25 cellular contexts compared by ENCODE assay signal in genomic region chr12:3933819-3934192, GRCh38.
DNase-seq lines count a peak whose midpoint lies in the region; ATAC-seq and TF ChIP-seq lines count a peak whose summit lies in the region.
"Had no signal": no experiment of that assay in that cellular context is flagged by ENCODE, and none has a peak within 500 bp of the region (broad histone marks: within the 10 kb centered on the region; RNA-seq: fewer than 3 reads in every experiment).

No MANE protein-coding gene starts in this region.

- H3K4me1 ChIP-seq in CD8-positive, alpha-beta T cell (ENCODE audit: insufficient read depth, low read length), result peaks cover 31% of the 10 kb centered on the region
- H3K4me1 ChIP-seq: A549, Peyer's patch, vagina had no signal

- no peaks in the 10 kb centered on the region for H3K9me3 ChIP-seq in CD8-positive, alpha-beta T cell (ENCODE audit: low read length)
- H3K9me3 ChIP-seq: A549, MG63, Peyer's patch, testis, vagina had no signal

- intact Hi-C loops in CD8-positive, alpha-beta T cell (cut with DNase I, micrococcal nuclease), result loop anchor here in 1 of 2 experiments (2.0 to 5.0 kb wide), 2 partner anchors 29 to 37 kb away; no protein-coding TSS in a partner anchor
- intact Hi-C loops in activated T-helper 1 cell treated with anti-CD3 and anti-CD28 coated beads, Interleukin-12 subunit alpha, Interleukin-12 subunit beta, Interleukin-2, Interleukin-4 antibody, amounts not matched to agents 30 ng/mL and 10 ng/mL and 1 ng/mL, durations not matched to agents 14 hours and 24 hours and 36 hours (cut with micrococcal nuclease), result loop anchor here (2.0 kb wide), 1 partner anchor 39 kb away; no protein-coding TSS in a partner anchor

- no peak for TF ChIP-seq CTCF in CD8-positive, alpha-beta T cell (IDR thresholded peaks at IDR 0.05)
- no peak for TF ChIP-seq CTCF in nephron (IDR thresholded peaks at IDR 0.05; ENCODE audit: unreplicated experiment in 3 of 3)

- H3K36me3 Mint-ChIP-seq in activated CD4-positive, alpha-beta T cell treated with anti-CD3 and anti-CD28 coated beads, Interleukin-2, amount 10 ng/mL, durations not matched to agents 7 days and 5 days (ENCODE audit: low read depth), result peaks cover 12% of the 10 kb centered on the region
- no peaks in the 10 kb centered on the region for H3K36me3 Mint-ChIP-seq in CD8-positive, alpha-beta T cell
- no peaks in the 10 kb centered on the region for H3K36me3 Mint-ChIP-seq in activated T-helper 1 cell treated with anti-CD3 and anti-CD28 coated beads, Interleukin-12 subunit alpha, Interleukin-12 subunit beta, Interleukin-2, Interleukin-4 antibody, amounts not matched to agents 30 ng/mL and 10 ng/mL and 1 ng/mL, durations not matched to agents 14 hours and 24 hours and 36 hours (ENCODE audit: low read depth)
- no peaks in the 10 kb centered on the region for H3K36me3 Mint-ChIP-seq in nephron (ENCODE audit: low read depth)
- H3K36me3 Mint-ChIP-seq: stimulated activated naive B cell treated with anti-CD40 and anti-IgM and Interleukin-4, amounts not matched to agents 10 μg/mL and 1 μg/mL and 100 μg/mL, for 72 hours had no signal

- no peak for DNase-seq in activated CD4-positive, alpha-beta T cell treated with anti-CD3 and anti-CD28 coated beads, Interleukin-2, amount 10 ng/mL, durations not matched to agents 7 days and 5 days
- no peak for DNase-seq in activated CD4-positive, alpha-beta T cell treated with anti-CD3 and anti-CD28 coated beads for 1 hour
- no peak for DNase-seq in CD8-positive, alpha-beta T cell
- DNase-seq in activated T-helper 1 cell treated with anti-CD3 and anti-CD28 coated beads, Interleukin-12 subunit alpha, Interleukin-12 subunit beta, Interleukin-2, Interleukin-4 antibody, amounts not matched to agents 30 ng/mL and 10 ng/mL and 1 ng/mL, durations not matched to agents 14 hours and 24 hours and 36 hours (ENCODE audit: low spot score), result no peak
- no peak for DNase-seq in AML-193 (lab: John Stamatoyannopoulos, UW)
- DNase-seq in DMS 273 treated with DMSO at 0.1 percent for 48 hours (lab: John Stamatoyannopoulos, UW), result no peak
- no peak for DNase-seq in DMS79 (lab: John Stamatoyannopoulos, UW)
- DNase-seq: activated B cell treated with CpG ODN at 0.5 μM for 24 hours; amygdala; HCEC 1CT; KBM-7; mesenchymal stem cell; MG63; NCI-H1105 treated with DMSO at 0.1 percent for 48 hours; NCI-H2029 treated with DMSO at 0.1 percent for 48 hours; NCI-H69; Peyer's patch; SHP77 treated with DMSO at 0.1 percent for 48 hours; stimulated activated CD4-positive, alpha-beta T cell treated with anti-CD3 and anti-CD28 coated beads, Interleukin-4, amount 100 ng/mL, for 4 hours; stimulated activated naive B cell treated with anti-CD40 and anti-IgM and Interleukin-4, amounts not matched to agents 10 μg/mL and 1 μg/mL and 100 μg/mL, for 72 hours; testis had no signal

- H3K27ac ChIP-seq in CD8-positive, alpha-beta T cell (ENCODE audit: low read depth, low read length), result no peak overlapping the region
- H3K27ac ChIP-seq: A549, Peyer's patch, testis, vagina had no signal

- H3K9me3 Mint-ChIP-seq in activated CD4-positive, alpha-beta T cell treated with anti-CD3 and anti-CD28 coated beads, Interleukin-2, amount 10 ng/mL, durations not matched to agents 7 days and 5 days, result peaks cover 3% of the 10 kb centered on the region
- no peaks in the 10 kb centered on the region for H3K9me3 Mint-ChIP-seq in CD8-positive, alpha-beta T cell
- no peaks in the 10 kb centered on the region for H3K9me3 Mint-ChIP-seq in activated T-helper 1 cell treated with anti-CD3 and anti-CD28 coated beads, Interleukin-12 subunit alpha, Interleukin-12 subunit beta, Interleukin-2, Interleukin-4 antibody, amounts not matched to agents 30 ng/mL and 10 ng/mL and 1 ng/mL, durations not matched to agents 14 hours and 24 hours and 36 hours
- H3K9me3 Mint-ChIP-seq in nephron, result no peaks in the 10 kb centered on the region
- H3K9me3 Mint-ChIP-seq: activated B cell treated with CpG ODN at 0.5 μM for 24 hours; stimulated activated naive B cell treated with anti-CD40 and anti-IgM and Interleukin-4, amounts not matched to agents 10 μg/mL and 1 μg/mL and 100 μg/mL, for 72 hours had no signal

- H3K4me3 ChIP-seq in CD8-positive, alpha-beta T cell (ENCODE audit: low read depth, low read length), result no peak overlapping the region
- H3K4me3 ChIP-seq: A549, MG63, Peyer's patch, testis, vagina had no signal

- peaks cover 75% of the 10 kb centered on the region for H3K4me1 Mint-ChIP-seq in activated CD4-positive, alpha-beta T cell treated with anti-CD3 and anti-CD28 coated beads, Interleukin-2, amount 10 ng/mL, durations not matched to agents 7 days and 5 days
- H3K4me1 Mint-ChIP-seq in CD8-positive, alpha-beta T cell (ENCODE audit: low read depth), result peaks cover 53% of the 10 kb centered on the region
- H3K4me1 Mint-ChIP-seq in activated T-helper 1 cell treated with anti-CD3 and anti-CD28 coated beads, Interleukin-12 subunit alpha, Interleukin-12 subunit beta, Interleukin-2, Interleukin-4 antibody, amounts not matched to agents 30 ng/mL and 10 ng/mL and 1 ng/mL, durations not matched to agents 14 hours and 24 hours and 36 hours (ENCODE audit: low read depth), result peaks cover 43% of the 10 kb centered on the region
- peaks cover 45% of the 10 kb centered on the region for H3K4me1 Mint-ChIP-seq in nephron

- H3K36me3 ChIP-seq in CD8-positive, alpha-beta T cell (ENCODE audit: insufficient read depth, low read length), result no peaks in the 10 kb centered on the region
- H3K36me3 ChIP-seq: MG63, Peyer's patch, vagina had no signal

- CTCF ChIA-PET in activated CD4-positive, alpha-beta T cell treated with anti-CD3 and anti-CD28 coated beads, Interleukin-2, amount 10 ng/mL, durations not matched to agents 7 days and 5 days (lab: Charles Lee), result interaction anchor here (0.6 to 1.9 kb wide), 10 partner anchors 10 to 343 kb away, joined by 3 to 6 read pairs (median 4); no protein-coding TSS in a partner anchor
- CTCF ChIA-PET in CD8-positive, alpha-beta T cell (lab: Charles Lee), result interaction anchor here (1.1 to 3.6 kb wide), 4 partner anchors 11 to 103 kb away, joined by 5 to 20 read pairs (median 11); no protein-coding TSS in a partner anchor

- ATAC-seq in CD8-positive, alpha-beta T cell, result no peak
- ATAC-seq: A549; left lobe of liver; stimulated activated naive B cell treated with anti-CD40 and anti-IgM and Interleukin-4, amounts not matched to agents 10 μg/mL and 1 μg/mL and 100 μg/mL, for 72 hours had no signal

- peak overlapping the region; percentile 88 for H3K27ac Mint-ChIP-seq in activated CD4-positive, alpha-beta T cell treated with anti-CD3 and anti-CD28 coated beads, Interleukin-2, amount 10 ng/mL, durations not matched to agents 7 days and 5 days
- H3K27ac Mint-ChIP-seq in CD8-positive, alpha-beta T cell, result no peak overlapping the region
- H3K27ac Mint-ChIP-seq in activated T-helper 1 cell treated with anti-CD3 and anti-CD28 coated beads, Interleukin-12 subunit alpha, Interleukin-12 subunit beta, Interleukin-2, Interleukin-4 antibody, amounts not matched to agents 30 ng/mL and 10 ng/mL and 1 ng/mL, durations not matched to agents 14 hours and 24 hours and 36 hours, result peak overlapping the region; percentile 30
- H3K27ac Mint-ChIP-seq in nephron, result peak overlapping the region in 2 of 3 experiments; percentile 40 to 96
- H3K27ac Mint-ChIP-seq: activated B cell treated with CpG ODN at 0.5 μM for 24 hours; stimulated activated naive B cell treated with anti-CD40 and anti-IgM and Interleukin-4, amounts not matched to agents 10 μg/mL and 1 μg/mL and 100 μg/mL, for 72 hours had no signal

- POLR2A ChIA-PET in activated CD4-positive, alpha-beta T cell treated with anti-CD3 and anti-CD28 coated beads, Interleukin-2, amount 10 ng/mL, durations not matched to agents 7 days and 5 days (lab: Charles Lee), result interaction anchor here (0.8 kb wide), 1 partner anchor 29 kb away, joined by 3 read pairs; no protein-coding TSS in a partner anchor
- POLR2A ChIA-PET in CD8-positive, alpha-beta T cell (lab: Charles Lee), result interaction anchor here (1.3 to 2.3 kb wide), 2 partner anchors 11 to 26 kb away, joined by 4 to 8 read pairs; no protein-coding TSS in a partner anchor

- peak overlapping the region; percentile 72 for H3K4me3 Mint-ChIP-seq in activated CD4-positive, alpha-beta T cell treated with anti-CD3 and anti-CD28 coated beads, Interleukin-2, amount 10 ng/mL, durations not matched to agents 7 days and 5 days
- peak overlapping the region; percentile 5 for H3K4me3 Mint-ChIP-seq in CD8-positive, alpha-beta T cell
- peak overlapping the region; percentile 45 for H3K4me3 Mint-ChIP-seq in activated T-helper 1 cell treated with anti-CD3 and anti-CD28 coated beads, Interleukin-12 subunit alpha, Interleukin-12 subunit beta, Interleukin-2, Interleukin-4 antibody, amounts not matched to agents 30 ng/mL and 10 ng/mL and 1 ng/mL, durations not matched to agents 14 hours and 24 hours and 36 hours
- no peak overlapping the region for H3K4me3 Mint-ChIP-seq in nephron
- H3K4me3 Mint-ChIP-seq: activated B cell treated with CpG ODN at 0.5 μM for 24 hours; stimulated activated naive B cell treated with anti-CD40 and anti-IgM and Interleukin-4, amounts not matched to agents 10 μg/mL and 1 μg/mL and 100 μg/mL, for 72 hours had no signal

- H3K27me3 ChIP-seq in CD8-positive, alpha-beta T cell (ENCODE audit: insufficient read depth, low read length), result no peaks in the 10 kb centered on the region
- H3K27me3 ChIP-seq: Peyer's patch, testis, vagina had no signal

- peaks cover 3% of the 10 kb centered on the region for H3K27me3 Mint-ChIP-seq in activated CD4-positive, alpha-beta T cell treated with anti-CD3 and anti-CD28 coated beads, Interleukin-2, amount 10 ng/mL, durations not matched to agents 7 days and 5 days
- no peaks in the 10 kb centered on the region for H3K27me3 Mint-ChIP-seq in CD8-positive, alpha-beta T cell (ENCODE audit: low read depth)
- H3K27me3 Mint-ChIP-seq in activated T-helper 1 cell treated with anti-CD3 and anti-CD28 coated beads, Interleukin-12 subunit alpha, Interleukin-12 subunit beta, Interleukin-2, Interleukin-4 antibody, amounts not matched to agents 30 ng/mL and 10 ng/mL and 1 ng/mL, durations not matched to agents 14 hours and 24 hours and 36 hours (ENCODE audit: insufficient read depth), result peaks cover 5% of the 10 kb centered on the region
- peaks cover 5% of the 10 kb centered on the region for H3K27me3 Mint-ChIP-seq in nephron (ENCODE audit: low read depth)

Comparison
In these comparisons a context has a peak if more than half of its experiments do, and no peak if none do; other contexts are left out.
1. H3K4me3 Mint-ChIP-seq: peak in activated CD4-positive, alpha-beta T cell treated with anti-CD3 and anti-CD28 coated beads, Interleukin-2, amount 10 ng/mL, durations not matched to agents 7 days and 5 days (single experiment), CD8-positive, alpha-beta T cell (single experiment) and activated T-helper 1 cell treated with anti-CD3 and anti-CD28 coated beads, Interleukin-12 subunit alpha, Interleukin-12 subunit beta, Interleukin-2, Interleukin-4 antibody, amounts not matched to agents 30 ng/mL and 10 ng/mL and 1 ng/mL, durations not matched to agents 14 hours and 24 hours and 36 hours (single experiment); none in nephron (0 of 3).